Comparison of ENCODE assay signal across 23 cellular contexts in the genomic region with DNA sequence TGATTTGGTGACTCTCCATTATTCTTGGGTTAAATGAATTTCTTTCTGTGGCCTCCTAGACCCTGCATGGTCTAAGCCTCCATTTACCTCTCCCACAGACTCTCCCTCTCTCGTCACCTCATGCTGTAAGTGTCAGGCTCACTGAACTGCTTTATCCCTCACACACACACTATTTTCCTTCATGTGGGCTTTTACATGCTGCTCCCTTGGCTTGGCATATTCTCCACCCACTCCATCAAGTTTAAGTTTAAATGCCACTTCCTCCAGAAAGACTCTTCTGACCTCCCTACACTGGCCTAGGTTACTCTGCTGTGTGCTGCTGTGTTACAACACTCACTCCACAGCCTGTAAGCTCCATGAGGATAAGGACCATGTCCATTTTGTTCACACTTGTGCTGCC.
"Had no signal": no experiment of that assay in that cellular context is flagged by ENCODE, and none has a peak within 500 bp of the region (broad histone marks: within the 10 kb centered on the region; RNA-seq: fewer than 3 reads in every experiment).

No MANE protein-coding gene starts in this region.

- H3K27ac ChIP-seq: foreskin keratinocyte, right atrium auricular region, thyroid gland, upper lobe of right lung, WERI-Rb-1 had no signal

- ATAC-seq: activated naive CD8-positive, alpha-beta T cell treated with anti-CD3 and anti-CD28 coated beads, Interleukin-2, amount 50 U/mL, for 24 hours; esophagus mucosa; foreskin keratinocyte; heart left ventricle; natural killer cell; stimulated activated memory B cell treated with anti-CD40 and anti-IgM and Interleukin-4, amounts not matched to agents 10 μg/mL and 1 μg/mL and 100 μg/mL, for 72 hours; stimulated activated naive CD8-positive, alpha-beta T cell treated with anti-CD3 and anti-CD28 coated beads, Interleukin-15, amount 100 ng/mL, for 72 hours; upper lobe of right lung had no signal

- H3K4me3 ChIP-seq: breast epithelium, heart left ventricle, right atrium auricular region, smooth muscle cell, thyroid gland, upper lobe of right lung had no signal

- H3K36me3 ChIP-seq: breast epithelium, heart left ventricle, right atrium auricular region, thyroid gland, upper lobe of right lung had no signal

- DNase-seq: activated CD4-positive, alpha-beta memory T cell treated with anti-CD3 and anti-CD28 coated beads for 36 hours; activated CD4-positive, alpha-beta T cell treated with anti-CD3 and anti-CD28 coated beads, Interleukin-2, amount 10 ng/mL, durations not matched to agents 24 days and 14 days; activated CD4-positive, CD25-positive, alpha-beta regulatory T cell treated with anti-CD3 and anti-CD28 coated beads, Interleukin-2, amount 50 U/mL, for 72 hours; activated naive CD8-positive, alpha-beta T cell treated with anti-CD3 and anti-CD28 coated beads, Interleukin-2, amount 50 U/mL, for 24 hours; amygdala; central memory CD4-positive, alpha-beta T cell; endodermal cell; foreskin keratinocyte; heart left ventricle; natural killer cell; stimulated activated CD4-positive, alpha-beta T cell treated with anti-CD3 and anti-CD28 coated beads, Interleukin-1b, Interleukin-23, amount 100 ng/mL, for 48 hours; stimulated activated CD4-positive, alpha-beta T cell treated with anti-CD3 and anti-CD28 coated beads, Interleukin-4, amount 100 ng/mL, for 4 hours; stimulated activated CD8-positive, alpha-beta memory T cell treated with anti-CD3 and anti-CD28 coated beads, Interleukin-4, amount 100 ng/mL, for 48 hours; stimulated activated naive CD8-positive, alpha-beta T cell treated with anti-CD3 and anti-CD28 coated beads, Interleukin-15, amount 100 ng/mL, for 72 hours; T-helper 9 cell; thyroid gland; upper lobe of right lung; WERI-Rb-1 had no signal

- H3K4me1 ChIP-seq: breast epithelium, foreskin keratinocyte, thyroid gland had no signal

- H3K27me3 ChIP-seq: breast epithelium, right atrium auricular region, thyroid gland had no signal

- H3K9me3 ChIP-seq: breast epithelium, heart left ventricle, right atrium auricular region, thyroid gland, upper lobe of right lung had no signal
